8 cellular contexts compared by ENCODE assay signal in the genomic region with DNA sequence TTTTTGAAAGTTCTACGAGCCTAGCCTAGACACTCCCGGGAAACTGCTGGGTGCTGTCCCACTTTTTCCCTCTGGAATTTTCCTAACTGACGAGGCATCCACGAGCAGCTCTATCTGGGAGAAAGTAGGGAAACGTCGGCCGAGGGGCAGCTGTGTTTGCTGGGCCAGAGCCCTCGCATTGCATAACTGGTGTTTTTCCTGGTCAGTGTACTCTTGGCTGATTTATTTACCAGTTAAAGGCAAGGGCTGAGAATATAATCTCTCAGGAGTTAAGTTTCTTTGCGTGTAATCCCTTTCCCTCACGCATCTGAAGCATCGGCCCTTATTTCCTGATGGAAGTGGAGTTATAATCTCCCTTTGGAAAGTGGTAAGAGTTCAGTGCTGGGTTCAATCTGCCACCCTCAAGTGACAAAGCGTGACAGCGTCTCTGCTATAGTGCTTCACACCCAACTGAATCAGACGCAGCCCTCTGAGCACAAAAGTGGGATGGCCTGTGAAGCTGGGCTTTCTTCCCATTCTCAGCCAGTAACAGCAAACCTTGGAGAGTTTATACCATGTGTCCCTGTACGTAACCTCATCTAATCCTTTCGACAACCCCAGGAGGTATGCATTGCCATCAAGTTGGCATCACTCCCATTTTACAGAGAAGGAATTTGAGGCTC.
A peak's percentile ranks its signal among the peaks of the same experiment; 100 is the strongest.
DNase-seq lines count a peak whose midpoint lies in the region; ATAC-seq and TF ChIP-seq lines count a peak whose summit lies in the region.

No MANE protein-coding gene starts in this region.

- H3K27me3 ChIP-seq in Peyer's patch (no peaks in the 10 kb centered on the region), fibroblast of lung (ENCODE audit: control insufficient read depth, insufficient read depth, low read length) (no peaks in the 10 kb centered on the region), thymus (ENCODE audit: control insufficient read depth, insufficient read depth) (no peaks in the 10 kb centered on the region)

- H3K4me2 ChIP-seq in fibroblast of lung (ENCODE audit: extremely low read depth, insufficient read depth, low read length) = peak overlapping the region; percentile 68

- 87% methylated on average over 16 of the region's 16 CpGs for WGBS in thymus

- CTCF ChIA-PET in activated CD4-positive, alpha-beta T cell treated with anti-CD3 and anti-CD28 coated beads for 36 hours (lab: Charles Lee) = interaction anchor here (0.6 to 6.0 kb wide), 55 partner anchors 9 to 557 kb away, joined by 3 to 114 read pairs (median 5); no protein-coding TSS in a partner anchor

- peaks cover 27% of the 10 kb centered on the region for H3K4me1 Mint-ChIP-seq in activated CD4-positive, alpha-beta T cell treated with anti-CD3 and anti-CD28 coated beads for 36 hours

- intact Hi-C loops in activated CD4-positive, alpha-beta T cell treated with anti-CD3 and anti-CD28 coated beads for 36 hours (cut with DNase I, micrococcal nuclease) = loop anchor here (1.0 to 5.0 kb wide), 9 partner anchors 75 to 555 kb away; no protein-coding TSS in a partner anchor

- no peaks in the 10 kb centered on the region for H3K79me2 ChIP-seq in fibroblast of lung (ENCODE audit: control insufficient read depth, insufficient read depth, low read length)

- H3K9me3 ChIP-seq in Peyer's patch (no peaks in the 10 kb centered on the region), fibroblast of lung (ENCODE audit: control insufficient read depth, insufficient read depth, low read depth, low read length) (no peaks in the 10 kb centered on the region), thymus (ENCODE audit: control insufficient read depth) (no peaks in the 10 kb centered on the region)

- no peaks in the 10 kb centered on the region for H3K36me3 Mint-ChIP-seq in activated CD4-positive, alpha-beta T cell treated with anti-CD3 and anti-CD28 coated beads for 36 hours (ENCODE audit: low read depth)

- TF ChIP-seq CTCF in Peyer's patch (IDR thresholded peaks at IDR 0.05) (no peak), fibroblast of lung (conservative IDR thresholded peaks at IDR 0.05 in 1 of 2, IDR thresholded peaks at IDR 0.05 in 1 of 2; ENCODE audit: low read depth in 1 of 2, low read length in 2 of 2) (no peak)

- DNase-seq in Peyer's patch (peak in 1 of 3 donors; percentile 61), fibroblast of lung (ENCODE audit: low read depth in 2 of 2) (peak in 1 of 2 donors; percentile 44), mucosa of gallbladder (ENCODE audit: low spot score) (peak; percentile 45), NCI-H146 (lab: John Stamatoyannopoulos, UW) (no peak), iPS-NIHi7 (ENCODE audit: extremely low spot score) (no peak)
- DNase-seq in activated CD4-positive, alpha-beta T cell treated with anti-CD3 and anti-CD28 coated beads for 36 hours = no peak

- H3K9me3 Mint-ChIP-seq in activated CD4-positive, alpha-beta T cell treated with anti-CD3 and anti-CD28 coated beads for 36 hours (ENCODE audit: low read depth) = no peaks in the 10 kb centered on the region

- H3K27me3 Mint-ChIP-seq in activated CD4-positive, alpha-beta T cell treated with anti-CD3 and anti-CD28 coated beads for 36 hours = no peaks in the 10 kb centered on the region

- no peak overlapping the region for H3K9ac ChIP-seq in fibroblast of lung (ENCODE audit: insufficient read depth, low read length)

- no peak for ATAC-seq in activated CD4-positive, alpha-beta T cell treated with anti-CD3 and anti-CD28 coated beads for 36 hours
- no peak for ATAC-seq in HG03139 (IDR thresholded peaks at IDR 0.05; ENCODE audit: unreplicated experiment)

- H3K4me3 Mint-ChIP-seq in activated CD4-positive, alpha-beta T cell treated with anti-CD3 and anti-CD28 coated beads for 36 hours = no peak overlapping the region

- TF ChIP-seq POLR2A in Peyer's patch (IDR thresholded peaks at IDR 0.05) = no peak

- H4K20me1 ChIP-seq in fibroblast of lung (ENCODE audit: control insufficient read depth, extremely low read depth, insufficient read depth, low read length) = no peaks in the 10 kb centered on the region

- H2AFZ ChIP-seq in fibroblast of lung (ENCODE audit: low read length) = peak overlapping the region; percentile 23

- H3K27ac Mint-ChIP-seq in activated CD4-positive, alpha-beta T cell treated with anti-CD3 and anti-CD28 coated beads for 36 hours = no peak overlapping the region

- POLR2A ChIA-PET in activated CD4-positive, alpha-beta T cell treated with anti-CD3 and anti-CD28 coated beads for 36 hours (lab: Charles Lee) = interaction anchor here (0.5 to 1.3 kb wide), 5 partner anchors 15 to 346 kb away, joined by 3 to 15 read pairs (median 4); no protein-coding TSS in a partner anchor

- peaks cover 0 to 11% (median 5%) of the 10 kb centered on the region in 4 donors for H3K4me1 ChIP-seq in Peyer's patch
- H3K4me1 ChIP-seq in fibroblast of lung (ENCODE audit: control insufficient read depth, extremely low read depth, insufficient read depth, low read length) = peaks cover 3% of the 10 kb centered on the region
- peaks cover 5% of the 10 kb centered on the region for H3K4me1 ChIP-seq in thymus (ENCODE audit: control insufficient read depth, insufficient read depth, low read length)

- H3K27ac ChIP-seq in Peyer's patch (peak overlapping the region in 3 of 4 donors; percentile 28 to 64 (median 51)), fibroblast of lung (ENCODE audit: insufficient read depth, low read length) (no peak overlapping the region), thymus (ENCODE audit: low read depth) (peak overlapping the region; percentile 40)

- H3K36me3 ChIP-seq in Peyer's patch (no peaks in the 10 kb centered on the region), fibroblast of lung (ENCODE audit: control insufficient read depth, insufficient read depth, low read length) (no peaks in the 10 kb centered on the region), thymus (ENCODE audit: control insufficient read depth, insufficient read depth) (no peaks in the 10 kb centered on the region)

- no peak overlapping the region for H3K4me3 ChIP-seq in Peyer's patch
- H3K4me3 ChIP-seq in fibroblast of lung (replicated peaks in 1 of 4; ENCODE audit: control extremely low read depth in 1 of 4, insufficient read depth in 1 of 4, low read depth in 3 of 4, low read length in 4 of 4) = peak overlapping the region in 2 of 4 experiments; percentile 7 to 41
- H3K4me3 ChIP-seq in thymus (ENCODE audit: low read length) = no peak overlapping the region
